18 cellular contexts compared by ENCODE assay signal in the genomic region with DNA sequence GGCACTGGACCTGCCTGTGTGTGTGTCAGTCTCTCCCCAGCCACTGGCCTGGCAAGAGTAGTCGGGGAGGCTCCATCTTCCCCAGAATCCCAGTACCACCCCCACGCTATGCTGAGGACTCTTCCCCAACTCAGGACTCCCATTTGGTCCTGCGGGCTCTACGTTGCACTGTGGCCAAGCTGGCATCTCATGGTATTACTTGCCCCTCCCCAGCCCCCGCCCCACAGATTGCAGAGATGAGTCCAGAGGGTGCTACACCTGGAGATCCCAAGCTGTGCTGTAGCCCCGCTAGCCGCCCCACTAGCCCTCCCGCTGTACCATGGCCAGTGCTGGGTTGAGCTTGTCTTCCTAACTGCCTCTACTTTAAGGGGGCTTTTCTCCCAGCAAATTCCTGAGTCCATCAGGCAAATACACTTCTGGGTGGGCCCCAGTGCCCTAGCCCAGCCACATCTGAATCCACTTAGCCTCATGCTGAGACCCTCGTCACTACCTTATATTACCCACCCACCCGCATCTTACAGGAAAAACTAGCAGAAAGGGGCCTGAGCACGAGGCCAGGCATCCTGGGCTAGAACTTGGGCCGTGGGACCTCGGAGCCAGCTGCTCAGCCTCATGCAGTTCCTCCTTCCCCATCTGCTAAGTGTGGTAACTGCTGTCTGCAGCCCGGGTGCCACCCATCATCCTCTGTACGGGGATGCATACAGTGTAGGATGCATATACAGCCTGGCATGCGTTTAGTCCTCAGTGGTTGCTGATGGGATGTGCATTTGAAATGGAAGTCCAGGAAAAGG.
DNase-seq lines count a peak whose midpoint lies in the region; ATAC-seq, FAIRE-seq and TF ChIP-seq lines count a peak whose summit lies in the region.
"Had no signal": no experiment of that assay in that cellular context is flagged by ENCODE, and none has a peak within 500 bp of the region (broad histone marks: within the 10 kb centered on the region; RNA-seq: fewer than 3 reads in every experiment).

No MANE protein-coding gene starts in this region.

- WGBS in IMR-90 (ENCODE audit: extremely low coverage in 2 of 2, insufficient read length in 1 of 2), 2 experiments = 78% methylated on average over 7 of the region's 16 CpGs; no CpG with 5 or more reads in 1 of the 2 experiments

- no peak overlapping the region for H3K14ac ChIP-seq in IMR-90 (replicated peaks; ENCODE audit: low read depth, low read length)

- no peak overlapping the region for H2AK5ac ChIP-seq in IMR-90 (ENCODE audit: low read depth, low read length)

- no peak overlapping the region for H3K23ac ChIP-seq in IMR-90 (ENCODE audit: low read depth, low read length)

- H3K27ac ChIP-seq in IMR-90 (ENCODE audit: insufficient read depth, low read length) (no peak overlapping the region), upper lobe of right lung (no peak overlapping the region)

- no peak overlapping the region for H2BK5ac ChIP-seq in IMR-90 (ENCODE audit: low read depth, low read length, poor library complexity, severe bottlenecking)

- DNase-seq in IMR-90 (no peak), NCI-H1694 (lab: John Stamatoyannopoulos, UW) (peak; percentile 18), glutamatergic neuron (no peak), upper lobe of right lung (peak; percentile 54), HTR-8/SVneo (ENCODE audit: insufficient read length, low spot score) (no peak), iPS-NIHi7 (ENCODE audit: extremely low spot score) (no peak)
- DNase-seq: ACHN; BE2C; C1 segment of cervical spinal cord; Caco-2; CD4-positive, CD25-positive, alpha-beta regulatory T cell; DMS79 treated with DMSO at 0.1 percent for 48 hours; GF-D8; H7 had no signal

- H4K91ac ChIP-seq in IMR-90 (ENCODE audit: insufficient read depth, low read depth, low read length) = no peak overlapping the region

- FAIRE-seq in HTR-8/SVneo (lab: Jason Lieb, UNC) = no peak
- FAIRE-seq: A204.1, D721Med, HepG2 had no signal

- no peak overlapping the region for H4K5ac ChIP-seq in IMR-90 (ENCODE audit: low read depth, low read length)

- H3K9ac ChIP-seq in IMR-90 (ENCODE audit: low read depth, low read length) = no peak overlapping the region

- peaks cover 3% of the 10 kb centered on the region; the same call in 1 of the 2 replicates for H3K27me3 ChIP-seq in IMR-90 (ENCODE audit: control insufficient read depth, insufficient read depth, low read length)
- H3K27me3 ChIP-seq in upper lobe of right lung = no peaks in the 10 kb centered on the region
- H3K27me3 ChIP-seq: BE2C had no signal

- H2BK120ac ChIP-seq in IMR-90 (ENCODE audit: low read depth, low read length) = no peak overlapping the region

- CTCF ChIA-PET in IMR-90 (lab: Yijun Ruan, JAX) = interaction anchor here (0.6 kb wide), 1 partner anchor 28 kb away, joined by 5 read pairs; no protein-coding TSS in a partner anchor

- H3K4me3 ChIP-seq in IMR-90 (ENCODE audit: insufficient read depth, low read depth, low read length) (no peak overlapping the region), upper lobe of right lung (no peak overlapping the region)
- H3K4me3 ChIP-seq: GM23338 had no signal

- H3K36me3 ChIP-seq in IMR-90 (ENCODE audit: control insufficient read depth, insufficient read depth, low read length) (no peaks in the 10 kb centered on the region), upper lobe of right lung (no peaks in the 10 kb centered on the region)
- H3K36me3 ChIP-seq: BE2C had no signal

- no peak overlapping the region for H2BK15ac ChIP-seq in IMR-90 (ENCODE audit: low read depth, low read length)

- H3K4ac ChIP-seq in IMR-90 (ENCODE audit: low read depth, low read length) = no peak overlapping the region

- H3K4me1 ChIP-seq in IMR-90 (ENCODE audit: control insufficient read depth, insufficient read depth, low read length) (no peaks in the 10 kb centered on the region), upper lobe of right lung (no peaks in the 10 kb centered on the region)
- H3K4me1 ChIP-seq: Caco-2 had no signal

- intact Hi-C loops in IMR-90 (cut with micrococcal nuclease) = no loop called here
- intact Hi-C loops in upper lobe of right lung (cut with DNase I) = no loop called here

- TF ChIP-seq CTCF in IMR-90 (conservative IDR thresholded peaks at IDR 0.05; ENCODE audit: low read depth, low read length) (no peak), glutamatergic neuron (IDR thresholded peaks at IDR 0.05; ENCODE audit: partially characterized antibody, unreplicated experiment) (no peak), upper lobe of right lung (IDR thresholded peaks at IDR 0.05) (no peak)

- no peaks in the 10 kb centered on the region for H3K79me1 ChIP-seq in IMR-90 (ENCODE audit: low read depth in 1 of 2, low read length in 2 of 2)

- no peak overlapping the region for H2AFZ ChIP-seq in IMR-90 (replicated peaks; ENCODE audit: low read length, poor library complexity)
- H2AFZ ChIP-seq: GM23338 had no signal

- H3K36me3 Mint-ChIP-seq in glutamatergic neuron (ENCODE audit: unreplicated experiment) = no peaks in the 10 kb centered on the region
- H3K36me3 Mint-ChIP-seq: CD4-positive, CD25-positive, alpha-beta regulatory T cell had no signal

- H3K9me3 ChIP-seq in IMR-90 (ENCODE audit: control insufficient read depth, insufficient read depth, low read length) (no peaks in the 10 kb centered on the region), upper lobe of right lung (no peaks in the 10 kb centered on the region)
- H3K9me3 ChIP-seq: BE2C, Caco-2 had no signal

- BruUV-seq in IMR-90 (replicated peaks; lab: Mats Ljungman, UMichigan) = no TSS peak

- no peaks in the 10 kb centered on the region for H4K20me1 ChIP-seq in IMR-90 (ENCODE audit: insufficient read depth, low read length)

- dilution Hi-C loops in IMR-90 (cut with HindIII; ENCODE audit: low sequenced_read_pairs, unreplicated experiment) = no loop called here

- peak overlapping the region; percentile 56 for H3K27ac Mint-ChIP-seq in glutamatergic neuron (ENCODE audit: unreplicated experiment)
- H3K27ac Mint-ChIP-seq: CD4-positive, CD25-positive, alpha-beta regulatory T cell; GM23338 had no signal

- H4K8ac ChIP-seq in IMR-90 (ENCODE audit: low read depth in 2 of 2, low read length in 2 of 2) = no peak overlapping the region

- H3K9me1 ChIP-seq in IMR-90 (ENCODE audit: insufficient read depth, low read length) = no peaks in the 10 kb centered on the region

- no peak overlapping the region for H3K18ac ChIP-seq in IMR-90 (ENCODE audit: low read depth, low read length)

- H3K27me3 Mint-ChIP-seq in glutamatergic neuron (ENCODE audit: unreplicated experiment) = peaks cover 10% of the 10 kb centered on the region

- no peak overlapping the region for H2BK20ac ChIP-seq in IMR-90 (ENCODE audit: low read depth, low read length)

- POLR2A ChIA-PET in IMR-90 (lab: Charles Lee; ENCODE audit: unreplicated experiment) = interaction anchor here (0.5 kb wide), 1 partner anchor 266 kb away, joined by 5 read pairs; no protein-coding TSS in a partner anchor

- H3K56ac ChIP-seq in IMR-90 (ENCODE audit: extremely low read depth, insufficient read depth, low read length) = no peak overlapping the region

- TF ChIP-seq RAD21 in IMR-90 (IDR thresholded peaks at IDR 0.05; ENCODE audit: low read length) = no peak

- peaks cover 24% of the 10 kb centered on the region for H3K4me1 Mint-ChIP-seq in glutamatergic neuron (ENCODE audit: low read depth, unreplicated experiment)
- H3K4me1 Mint-ChIP-seq: CD4-positive, CD25-positive, alpha-beta regulatory T cell; GM23338 had no signal

- peaks cover 23% of the 10 kb centered on the region for H3K9me3 Mint-ChIP-seq in glutamatergic neuron (ENCODE audit: unreplicated experiment)
- H3K9me3 Mint-ChIP-seq: GM23338 had no signal

- no peak overlapping the region for H3K4me3 Mint-ChIP-seq in glutamatergic neuron (ENCODE audit: unreplicated experiment)
- H3K4me3 Mint-ChIP-seq: CD4-positive, CD25-positive, alpha-beta regulatory T cell; GM23338 had no signal

- H2AK9ac ChIP-seq in IMR-90 (replicated peaks; ENCODE audit: low read depth, low read length, poor library complexity) = peak overlapping the region; percentile 55

- TF ChIP-seq POLR2A in IMR-90 (IDR thresholded peaks at IDR 0.05; ENCODE audit: low read depth, low read length) = no peak

- H3K4me2 ChIP-seq in IMR-90 (ENCODE audit: low read depth, low read length) = no peak overlapping the region
- H3K4me2 ChIP-seq: GM23338 had no signal

- in situ Hi-C loops in IMR-90 (cut with MboI; ENCODE audit: low sequenced_read_pairs) = no loop called here

- no peak for ATAC-seq in IMR-90 (ENCODE audit: low read depth)
- peak; percentile 14 for ATAC-seq in upper lobe of right lung
- ATAC-seq: GM23338, HepG2 had no signal

TF ChIP-seq in IMR-90, 13 proteins besides CTCF, POLR2A, EP300 and RAD21 (continues in another document):
- no peak for TF ChIP-seq SMC3 (IDR thresholded peaks at IDR 0.05; ENCODE audit: low read depth, low read length)
- TF ChIP-seq NFE2L2 (IDR thresholded peaks at IDR 0.05; ENCODE audit: low read depth, low read length) = no peak
- no peak for TF ChIP-seq RFX5 (IDR thresholded peaks at IDR 0.05; ENCODE audit: low read depth, low read length)
- TF ChIP-seq MXI1 (IDR thresholded peaks at IDR 0.05; ENCODE audit: borderline replicate concordance, low read depth, low read length) = no peak
- no peak for TF ChIP-seq CEBPB (IDR thresholded peaks at IDR 0.05; ENCODE audit: low read depth, low read length)
- no peak for TF ChIP-seq CHD1 (IDR thresholded peaks at IDR 0.05; ENCODE audit: low read depth, low read length)
- TF ChIP-seq, protein P1, sequence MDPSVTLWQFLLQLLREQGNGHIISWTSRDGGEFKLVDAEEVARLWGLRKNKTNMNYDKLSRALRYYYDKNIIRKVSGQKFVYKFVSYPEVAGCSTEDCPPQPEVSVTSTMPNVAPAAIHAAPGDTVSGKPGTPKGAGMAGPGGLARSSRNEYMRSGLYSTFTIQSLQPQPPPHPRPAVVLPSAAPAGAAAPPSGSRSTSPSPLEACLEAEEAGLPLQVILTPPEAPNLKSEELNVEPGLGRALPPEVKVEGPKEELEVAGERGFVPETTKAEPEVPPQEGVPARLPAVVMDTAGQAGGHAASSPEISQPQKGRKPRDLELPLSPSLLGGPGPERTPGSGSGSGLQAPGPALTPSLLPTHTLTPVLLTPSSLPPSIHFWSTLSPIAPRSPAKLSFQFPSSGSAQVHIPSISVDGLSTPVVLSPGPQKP (IDR thresholded peaks at IDR 0.05; ENCODE audit: borderline replicate concordance, low read depth, low read length) = no peak
- no peak for TF ChIP-seq MAZ (IDR thresholded peaks at IDR 0.05; ENCODE audit: borderline replicate concordance, low read depth, low read length)
- TF ChIP-seq, protein P2, sequence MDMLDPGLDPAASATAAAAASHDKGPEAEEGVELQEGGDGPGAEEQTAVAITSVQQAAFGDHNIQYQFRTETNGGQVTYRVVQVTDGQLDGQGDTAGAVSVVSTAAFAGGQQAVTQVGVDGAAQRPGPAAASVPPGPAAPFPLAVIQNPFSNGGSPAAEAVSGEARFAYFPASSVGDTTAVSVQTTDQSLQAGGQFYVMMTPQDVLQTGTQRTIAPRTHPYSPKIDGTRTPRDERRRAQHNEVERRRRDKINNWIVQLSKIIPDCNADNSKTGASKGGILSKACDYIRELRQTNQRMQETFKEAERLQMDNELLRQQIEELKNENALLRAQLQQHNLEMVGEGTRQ (IDR thresholded peaks at IDR 0.05; ENCODE audit: low read depth, low read length) = no peak
- no peak for TF ChIP-seq BHLHE40 (IDR thresholded peaks at IDR 0.05; ENCODE audit: low read depth, low read length)
- TF ChIP-seq MAFK (IDR thresholded peaks at IDR 0.05; ENCODE audit: low read depth, low read length) = no peak

Comparison
In these comparisons a context has a peak if more than half of its experiments do, and no peak if none do; other contexts are left out.
1. DNase-seq: peak in NCI-H1694 (single experiment) and upper lobe of right lung (single experiment); none in IMR-90 (single experiment), glutamatergic neuron (single experiment), HTR-8/SVneo (single experiment) and iPS-NIHi7 (single experiment).